ENCODE assay signal across 1 cellular context in the genomic region with DNA sequence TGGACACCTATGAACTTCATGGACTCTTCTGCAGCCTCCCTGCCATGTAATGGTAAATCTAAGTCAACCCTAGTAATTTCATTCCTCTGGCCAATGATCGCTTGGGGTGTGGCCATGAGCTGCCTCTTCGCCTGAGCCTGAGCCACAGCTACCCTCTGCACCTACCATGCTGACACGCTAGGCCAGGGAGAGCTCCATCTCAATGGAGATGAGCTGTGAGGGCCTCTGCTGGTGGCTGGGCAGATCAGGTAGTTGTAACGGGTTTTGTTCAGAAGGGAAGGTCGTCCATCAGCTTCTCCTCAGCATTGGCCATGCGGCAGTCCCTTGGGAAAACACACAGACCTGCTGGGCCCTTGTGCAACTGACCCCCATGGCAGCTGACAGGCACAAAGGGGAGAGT.
A peak's percentile ranks its signal among the peaks of the same experiment; 100 is the strongest.
TF ChIP-seq lines count a peak whose summit lies in the region.

No MANE protein-coding gene starts in this region.

TF ChIP-seq in HepG2, 621 proteins besides CTCF, POLR2A, EP300 and RAD21 (continued from another document and continues in another):
- TF ChIP-seq, protein P1, sequence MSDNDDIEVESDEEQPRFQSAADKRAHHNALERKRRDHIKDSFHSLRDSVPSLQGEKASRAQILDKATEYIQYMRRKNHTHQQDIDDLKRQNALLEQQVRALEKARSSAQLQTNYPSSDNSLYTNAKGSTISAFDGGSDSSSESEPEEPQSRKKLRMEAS (IDR thresholded peaks at IDR 0.05), result 0 out of 2 replicates have a peak, but pooled peaks have one; percentile 17
- peak; percentile 49 for TF ChIP-seq TEAD3 (CRISPR knock-in tag; optimal IDR thresholded peaks at IDR 0.05; ENCODE audit: borderline replicate concordance)
- 0 out of 2 replicates have a peak, but pooled peaks have one; percentile 33 for TF ChIP-seq THAP11 (CRISPR knock-in tag; IDR thresholded peaks at IDR 0.05)
- TF ChIP-seq, protein P2, sequence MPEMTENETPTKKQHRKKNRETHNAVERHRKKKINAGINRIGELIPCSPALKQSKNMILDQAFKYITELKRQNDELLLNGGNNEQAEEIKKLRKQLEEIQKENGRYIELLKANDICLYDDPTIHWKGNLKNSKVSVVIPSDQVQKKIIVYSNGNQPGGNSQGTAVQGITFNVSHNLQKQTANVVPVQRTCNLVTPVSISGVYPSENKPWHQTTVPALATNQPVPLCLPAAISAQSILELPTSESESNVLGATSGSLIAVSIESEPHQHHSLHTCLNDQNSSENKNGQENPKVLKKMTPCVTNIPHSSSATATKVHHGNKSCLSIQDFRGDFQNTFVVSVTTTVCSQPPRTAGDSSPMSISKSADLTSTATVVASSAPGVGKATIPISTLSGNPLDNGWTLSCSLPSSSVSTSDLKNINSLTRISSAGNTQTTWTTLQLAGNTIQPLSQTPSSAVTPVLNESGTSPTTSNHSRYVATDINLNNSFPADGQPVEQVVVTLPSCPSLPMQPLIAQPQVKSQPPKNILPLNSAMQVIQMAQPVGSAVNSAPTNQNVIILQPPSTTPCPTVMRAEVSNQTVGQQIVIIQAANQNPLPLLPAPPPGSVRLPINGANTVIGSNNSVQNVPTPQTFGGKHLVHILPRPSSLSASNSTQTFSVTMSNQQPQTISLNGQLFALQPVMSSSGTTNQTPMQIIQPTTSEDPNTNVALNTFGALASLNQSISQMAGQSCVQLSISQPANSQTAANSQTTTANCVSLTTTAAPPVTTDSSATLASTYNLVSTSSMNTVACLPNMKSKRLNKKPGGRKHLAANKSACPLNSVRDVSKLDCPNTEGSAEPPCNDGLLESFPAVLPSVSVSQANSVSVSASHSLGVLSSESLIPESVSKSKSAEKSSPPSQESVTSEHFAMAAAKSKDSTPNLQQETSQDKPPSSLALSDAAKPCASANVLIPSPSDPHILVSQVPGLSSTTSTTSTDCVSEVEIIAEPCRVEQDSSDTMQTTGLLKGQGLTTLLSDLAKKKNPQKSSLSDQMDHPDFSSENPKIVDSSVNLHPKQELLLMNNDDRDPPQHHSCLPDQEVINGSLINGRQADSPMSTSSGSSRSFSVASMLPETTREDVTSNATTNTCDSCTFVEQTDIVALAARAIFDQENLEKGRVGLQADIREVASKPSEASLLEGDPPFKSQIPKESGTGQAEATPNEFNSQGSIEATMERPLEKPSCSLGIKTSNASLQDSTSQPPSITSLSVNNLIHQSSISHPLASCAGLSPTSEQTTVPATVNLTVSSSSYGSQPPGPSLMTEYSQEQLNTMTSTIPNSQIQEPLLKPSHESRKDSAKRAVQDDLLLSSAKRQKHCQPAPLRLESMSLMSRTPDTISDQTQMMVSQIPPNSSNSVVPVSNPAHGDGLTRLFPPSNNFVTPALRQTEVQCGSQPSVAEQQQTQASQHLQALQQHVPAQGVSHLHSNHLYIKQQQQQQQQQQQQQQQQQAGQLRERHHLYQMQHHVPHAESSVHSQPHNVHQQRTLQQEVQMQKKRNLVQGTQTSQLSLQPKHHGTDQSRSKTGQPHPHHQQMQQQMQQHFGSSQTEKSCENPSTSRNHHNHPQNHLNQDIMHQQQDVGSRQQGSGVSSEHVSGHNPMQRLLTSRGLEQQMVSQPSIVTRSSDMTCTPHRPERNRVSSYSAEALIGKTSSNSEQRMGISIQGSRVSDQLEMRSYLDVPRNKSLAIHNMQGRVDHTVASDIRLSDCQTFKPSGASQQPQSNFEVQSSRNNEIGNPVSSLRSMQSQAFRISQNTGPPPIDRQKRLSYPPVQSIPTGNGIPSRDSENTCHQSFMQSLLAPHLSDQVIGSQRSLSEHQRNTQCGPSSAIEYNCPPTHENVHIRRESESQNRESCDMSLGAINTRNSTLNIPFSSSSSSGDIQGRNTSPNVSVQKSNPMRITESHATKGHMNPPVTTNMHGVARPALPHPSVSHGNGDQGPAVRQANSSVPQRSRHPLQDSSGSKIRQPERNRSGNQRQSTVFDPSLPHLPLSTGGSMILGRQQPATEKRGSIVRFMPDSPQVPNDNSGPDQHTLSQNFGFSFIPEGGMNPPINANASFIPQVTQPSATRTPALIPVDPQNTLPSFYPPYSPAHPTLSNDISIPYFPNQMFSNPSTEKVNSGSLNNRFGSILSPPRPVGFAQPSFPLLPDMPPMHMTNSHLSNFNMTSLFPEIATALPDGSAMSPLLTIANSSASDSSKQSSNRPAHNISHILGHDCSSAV (CRISPR knock-in tag; IDR thresholded peaks at IDR 0.05; ENCODE audit: borderline replicate concordance), result 0 out of 2 replicates have a peak, but pooled peaks have one; percentile 31
- TF ChIP-seq, protein P3, sequence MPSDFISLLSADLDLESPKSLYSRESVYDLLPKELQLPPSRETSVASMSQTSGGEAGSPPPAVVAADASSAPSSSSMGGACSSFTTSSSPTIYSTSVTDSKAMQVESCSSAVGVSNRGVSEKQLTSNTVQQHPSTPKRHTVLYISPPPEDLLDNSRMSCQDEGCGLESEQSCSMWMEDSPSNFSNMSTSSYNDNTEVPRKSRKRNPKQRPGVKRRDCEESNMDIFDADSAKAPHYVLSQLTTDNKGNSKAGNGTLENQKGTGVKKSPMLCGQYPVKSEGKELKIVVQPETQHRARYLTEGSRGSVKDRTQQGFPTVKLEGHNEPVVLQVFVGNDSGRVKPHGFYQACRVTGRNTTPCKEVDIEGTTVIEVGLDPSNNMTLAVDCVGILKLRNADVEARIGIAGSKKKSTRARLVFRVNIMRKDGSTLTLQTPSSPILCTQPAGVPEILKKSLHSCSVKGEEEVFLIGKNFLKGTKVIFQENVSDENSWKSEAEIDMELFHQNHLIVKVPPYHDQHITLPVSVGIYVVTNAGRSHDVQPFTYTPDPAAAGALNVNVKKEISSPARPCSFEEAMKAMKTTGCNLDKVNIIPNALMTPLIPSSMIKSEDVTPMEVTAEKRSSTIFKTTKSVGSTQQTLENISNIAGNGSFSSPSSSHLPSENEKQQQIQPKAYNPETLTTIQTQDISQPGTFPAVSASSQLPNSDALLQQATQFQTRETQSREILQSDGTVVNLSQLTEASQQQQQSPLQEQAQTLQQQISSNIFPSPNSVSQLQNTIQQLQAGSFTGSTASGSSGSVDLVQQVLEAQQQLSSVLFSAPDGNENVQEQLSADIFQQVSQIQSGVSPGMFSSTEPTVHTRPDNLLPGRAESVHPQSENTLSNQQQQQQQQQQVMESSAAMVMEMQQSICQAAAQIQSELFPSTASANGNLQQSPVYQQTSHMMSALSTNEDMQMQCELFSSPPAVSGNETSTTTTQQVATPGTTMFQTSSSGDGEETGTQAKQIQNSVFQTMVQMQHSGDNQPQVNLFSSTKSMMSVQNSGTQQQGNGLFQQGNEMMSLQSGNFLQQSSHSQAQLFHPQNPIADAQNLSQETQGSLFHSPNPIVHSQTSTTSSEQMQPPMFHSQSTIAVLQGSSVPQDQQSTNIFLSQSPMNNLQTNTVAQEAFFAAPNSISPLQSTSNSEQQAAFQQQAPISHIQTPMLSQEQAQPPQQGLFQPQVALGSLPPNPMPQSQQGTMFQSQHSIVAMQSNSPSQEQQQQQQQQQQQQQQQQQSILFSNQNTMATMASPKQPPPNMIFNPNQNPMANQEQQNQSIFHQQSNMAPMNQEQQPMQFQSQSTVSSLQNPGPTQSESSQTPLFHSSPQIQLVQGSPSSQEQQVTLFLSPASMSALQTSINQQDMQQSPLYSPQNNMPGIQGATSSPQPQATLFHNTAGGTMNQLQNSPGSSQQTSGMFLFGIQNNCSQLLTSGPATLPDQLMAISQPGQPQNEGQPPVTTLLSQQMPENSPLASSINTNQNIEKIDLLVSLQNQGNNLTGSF (CRISPR knock-in tag; IDR thresholded peaks at IDR 0.05), result no peak
- TF ChIP-seq, protein P4, sequence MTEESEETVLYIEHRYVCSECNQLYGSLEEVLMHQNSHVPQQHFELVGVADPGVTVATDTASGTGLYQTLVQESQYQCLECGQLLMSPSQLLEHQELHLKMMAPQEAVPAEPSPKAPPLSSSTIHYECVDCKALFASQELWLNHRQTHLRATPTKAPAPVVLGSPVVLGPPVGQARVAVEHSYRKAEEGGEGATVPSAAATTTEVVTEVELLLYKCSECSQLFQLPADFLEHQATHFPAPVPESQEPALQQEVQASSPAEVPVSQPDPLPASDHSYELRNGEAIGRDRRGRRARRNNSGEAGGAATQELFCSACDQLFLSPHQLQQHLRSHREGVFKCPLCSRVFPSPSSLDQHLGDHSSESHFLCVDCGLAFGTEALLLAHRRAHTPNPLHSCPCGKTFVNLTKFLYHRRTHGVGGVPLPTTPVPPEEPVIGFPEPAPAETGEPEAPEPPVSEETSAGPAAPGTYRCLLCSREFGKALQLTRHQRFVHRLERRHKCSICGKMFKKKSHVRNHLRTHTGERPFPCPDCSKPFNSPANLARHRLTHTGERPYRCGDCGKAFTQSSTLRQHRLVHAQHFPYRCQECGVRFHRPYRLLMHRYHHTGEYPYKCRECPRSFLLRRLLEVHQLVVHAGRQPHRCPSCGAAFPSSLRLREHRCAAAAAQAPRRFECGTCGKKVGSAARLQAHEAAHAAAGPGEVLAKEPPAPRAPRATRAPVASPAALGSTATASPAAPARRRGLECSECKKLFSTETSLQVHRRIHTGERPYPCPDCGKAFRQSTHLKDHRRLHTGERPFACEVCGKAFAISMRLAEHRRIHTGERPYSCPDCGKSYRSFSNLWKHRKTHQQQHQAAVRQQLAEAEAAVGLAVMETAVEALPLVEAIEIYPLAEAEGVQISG (CRISPR knock-in tag; IDR thresholded peaks at IDR 0.05), result 0 out of 2 replicates have a peak, but pooled peaks have one; percentile 32
- no peak for TF ChIP-seq ZNF274 (CRISPR knock-in tag; IDR thresholded peaks at IDR 0.05)
- TF ChIP-seq ZNF20 (CRISPR knock-in tag; IDR thresholded peaks at IDR 0.05), result no peak
- 0 out of 2 replicates have a peak, but pooled peaks have one; percentile 16 for TF ChIP-seq FOXO1 (CRISPR knock-in tag; IDR thresholded peaks at IDR 0.05)
- TF ChIP-seq, protein P5, sequence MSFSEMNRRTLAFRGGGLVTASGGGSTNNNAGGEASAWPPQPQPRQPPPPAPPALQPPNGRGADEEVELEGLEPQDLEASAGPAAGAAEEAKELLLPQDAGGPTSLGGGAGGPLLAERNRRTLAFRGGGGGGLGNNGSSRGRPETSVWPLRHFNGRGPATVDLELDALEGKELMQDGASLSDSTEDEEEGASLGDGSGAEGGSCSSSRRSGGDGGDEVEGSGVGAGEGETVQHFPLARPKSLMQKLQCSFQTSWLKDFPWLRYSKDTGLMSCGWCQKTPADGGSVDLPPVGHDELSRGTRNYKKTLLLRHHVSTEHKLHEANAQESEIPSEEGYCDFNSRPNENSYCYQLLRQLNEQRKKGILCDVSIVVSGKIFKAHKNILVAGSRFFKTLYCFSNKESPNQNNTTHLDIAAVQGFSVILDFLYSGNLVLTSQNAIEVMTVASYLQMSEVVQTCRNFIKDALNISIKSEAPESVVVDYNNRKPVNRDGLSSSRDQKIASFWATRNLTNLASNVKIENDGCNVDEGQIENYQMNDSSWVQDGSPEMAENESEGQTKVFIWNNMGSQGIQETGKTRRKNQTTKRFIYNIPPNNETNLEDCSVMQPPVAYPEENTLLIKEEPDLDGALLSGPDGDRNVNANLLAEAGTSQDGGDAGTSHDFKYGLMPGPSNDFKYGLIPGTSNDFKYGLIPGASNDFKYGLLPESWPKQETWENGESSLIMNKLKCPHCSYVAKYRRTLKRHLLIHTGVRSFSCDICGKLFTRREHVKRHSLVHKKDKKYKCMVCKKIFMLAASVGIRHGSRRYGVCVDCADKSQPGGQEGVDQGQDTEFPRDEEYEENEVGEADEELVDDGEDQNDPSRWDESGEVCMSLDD (CRISPR knock-in tag; IDR thresholded peaks at IDR 0.05; ENCODE audit: borderline replicate concordance), result no peak
- TF ChIP-seq, protein P6, sequence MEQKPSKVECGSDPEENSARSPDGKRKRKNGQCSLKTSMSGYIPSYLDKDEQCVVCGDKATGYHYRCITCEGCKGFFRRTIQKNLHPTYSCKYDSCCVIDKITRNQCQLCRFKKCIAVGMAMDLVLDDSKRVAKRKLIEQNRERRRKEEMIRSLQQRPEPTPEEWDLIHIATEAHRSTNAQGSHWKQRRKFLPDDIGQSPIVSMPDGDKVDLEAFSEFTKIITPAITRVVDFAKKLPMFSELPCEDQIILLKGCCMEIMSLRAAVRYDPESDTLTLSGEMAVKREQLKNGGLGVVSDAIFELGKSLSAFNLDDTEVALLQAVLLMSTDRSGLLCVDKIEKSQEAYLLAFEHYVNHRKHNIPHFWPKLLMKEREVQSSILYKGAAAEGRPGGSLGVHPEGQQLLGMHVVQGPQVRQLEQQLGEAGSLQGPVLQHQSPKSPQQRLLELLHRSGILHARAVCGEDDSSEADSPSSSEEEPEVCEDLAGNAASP (CRISPR knock-in tag; IDR thresholded peaks at IDR 0.05; ENCODE audit: borderline replicate concordance), result no peak
- no peak for TF ChIP-seq ZNF17 (CRISPR knock-in tag; IDR thresholded peaks at IDR 0.05)
- TF ChIP-seq, protein P7, sequence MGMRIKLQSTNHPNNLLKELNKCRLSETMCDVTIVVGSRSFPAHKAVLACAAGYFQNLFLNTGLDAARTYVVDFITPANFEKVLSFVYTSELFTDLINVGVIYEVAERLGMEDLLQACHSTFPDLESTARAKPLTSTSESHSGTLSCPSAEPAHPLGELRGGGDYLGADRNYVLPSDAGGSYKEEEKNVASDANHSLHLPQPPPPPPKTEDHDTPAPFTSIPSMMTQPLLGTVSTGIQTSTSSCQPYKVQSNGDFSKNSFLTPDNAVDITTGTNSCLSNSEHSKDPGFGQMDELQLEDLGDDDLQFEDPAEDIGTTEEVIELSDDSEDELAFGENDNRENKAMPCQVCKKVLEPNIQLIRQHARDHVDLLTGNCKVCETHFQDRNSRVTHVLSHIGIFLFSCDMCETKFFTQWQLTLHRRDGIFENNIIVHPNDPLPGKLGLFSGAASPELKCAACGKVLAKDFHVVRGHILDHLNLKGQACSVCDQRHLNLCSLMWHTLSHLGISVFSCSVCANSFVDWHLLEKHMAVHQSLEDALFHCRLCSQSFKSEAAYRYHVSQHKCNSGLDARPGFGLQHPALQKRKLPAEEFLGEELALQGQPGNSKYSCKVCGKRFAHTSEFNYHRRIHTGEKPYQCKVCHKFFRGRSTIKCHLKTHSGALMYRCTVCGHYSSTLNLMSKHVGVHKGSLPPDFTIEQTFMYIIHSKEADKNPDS (CRISPR knock-in tag; IDR thresholded peaks at IDR 0.05), result no peak
- no peak for TF ChIP-seq TCF7 (IDR thresholded peaks at IDR 0.05; ENCODE audit: low read depth)
- TF ChIP-seq KLF15 (CRISPR knock-in tag; IDR thresholded peaks at IDR 0.05; ENCODE audit: borderline replicate concordance), result no peak
- TF ChIP-seq ZNF75D (CRISPR knock-in tag; IDR thresholded peaks at IDR 0.05; ENCODE audit: borderline replicate concordance), result no peak
- TF ChIP-seq, protein P8, sequence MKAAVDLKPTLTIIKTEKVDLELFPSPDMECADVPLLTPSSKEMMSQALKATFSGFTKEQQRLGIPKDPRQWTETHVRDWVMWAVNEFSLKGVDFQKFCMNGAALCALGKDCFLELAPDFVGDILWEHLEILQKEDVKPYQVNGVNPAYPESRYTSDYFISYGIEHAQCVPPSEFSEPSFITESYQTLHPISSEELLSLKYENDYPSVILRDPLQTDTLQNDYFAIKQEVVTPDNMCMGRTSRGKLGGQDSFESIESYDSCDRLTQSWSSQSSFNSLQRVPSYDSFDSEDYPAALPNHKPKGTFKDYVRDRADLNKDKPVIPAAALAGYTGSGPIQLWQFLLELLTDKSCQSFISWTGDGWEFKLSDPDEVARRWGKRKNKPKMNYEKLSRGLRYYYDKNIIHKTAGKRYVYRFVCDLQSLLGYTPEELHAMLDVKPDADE (CRISPR knock-in tag; IDR thresholded peaks at IDR 0.05), result no peak
- TF ChIP-seq, protein P9, sequence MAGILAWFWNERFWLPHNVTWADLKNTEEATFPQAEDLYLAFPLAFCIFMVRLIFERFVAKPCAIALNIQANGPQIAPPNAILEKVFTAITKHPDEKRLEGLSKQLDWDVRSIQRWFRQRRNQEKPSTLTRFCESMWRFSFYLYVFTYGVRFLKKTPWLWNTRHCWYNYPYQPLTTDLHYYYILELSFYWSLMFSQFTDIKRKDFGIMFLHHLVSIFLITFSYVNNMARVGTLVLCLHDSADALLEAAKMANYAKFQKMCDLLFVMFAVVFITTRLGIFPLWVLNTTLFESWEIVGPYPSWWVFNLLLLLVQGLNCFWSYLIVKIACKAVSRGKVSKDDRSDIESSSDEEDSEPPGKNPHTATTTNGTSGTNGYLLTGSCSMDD (CRISPR knock-in tag; IDR thresholded peaks at IDR 0.05), result no peak
- TF ChIP-seq SCMH1 (CRISPR knock-in tag; IDR thresholded peaks at IDR 0.05; ENCODE audit: borderline replicate concordance), result no peak
- TF ChIP-seq ZBTB3 (CRISPR knock-in tag; IDR thresholded peaks at IDR 0.05; ENCODE audit: borderline replicate concordance, low read depth), result no peak
- TF ChIP-seq KDM2A (CRISPR knock-in tag; IDR thresholded peaks at IDR 0.05; ENCODE audit: borderline replicate concordance, low read depth), result peak; percentile 65; the same call in 1 of the 2 replicates
- no peak for TF ChIP-seq TOE1 (CRISPR knock-in tag; IDR thresholded peaks at IDR 0.05)
